ENCODE assay signal across 8 cellular contexts in the genomic region with DNA sequence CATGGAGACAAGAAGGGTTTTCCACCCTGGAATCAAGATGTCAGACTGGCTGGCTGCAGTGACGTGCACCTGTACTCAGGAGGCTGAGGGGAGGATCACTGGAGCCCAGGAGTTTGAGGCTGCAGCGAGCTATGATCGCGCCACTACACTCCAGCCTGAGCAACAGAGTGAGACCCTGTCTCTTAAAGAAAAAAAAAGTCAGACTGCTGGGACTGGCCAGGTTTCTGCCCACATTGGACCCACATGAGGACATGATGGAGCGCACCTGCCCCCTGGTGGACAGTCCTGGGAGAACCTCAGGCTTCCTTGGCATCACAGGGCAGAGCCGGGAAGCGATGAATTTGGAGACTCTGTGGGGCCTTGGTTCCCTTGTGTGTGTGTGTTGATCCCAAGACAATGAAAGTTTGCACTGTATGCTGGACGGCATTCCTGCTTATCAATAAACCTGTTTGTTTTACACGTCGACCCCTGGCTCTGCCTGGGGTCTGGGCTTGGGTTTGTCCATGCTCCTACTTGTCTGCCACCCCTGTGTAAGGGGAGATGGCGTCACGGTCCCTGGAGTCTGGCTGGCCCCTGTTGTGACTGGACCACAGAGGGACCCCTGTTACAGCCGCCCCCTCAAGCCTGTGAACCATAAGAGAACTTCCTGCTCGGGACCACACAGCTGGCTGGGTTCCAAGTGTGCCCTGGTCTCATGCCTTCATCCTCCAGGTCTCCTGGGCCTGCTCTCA. TPM values are rescaled to one million over a fixed set of nuclear protein-coding genes. Genes with fewer than 3 reads are reported as not detected.
DNase-seq lines count a peak whose midpoint lies in the region; ATAC-seq, FAIRE-seq and TF ChIP-seq lines count a peak whose summit lies in the region.

No MANE protein-coding gene starts in this region.

- peak; percentile 40 for FAIRE-seq in HTR-8/SVneo (lab: Jason Lieb, UNC)

- peak; percentile 89 for TF ChIP-seq CTCF in PC-3 (conservative IDR thresholded peaks at IDR 0.05; ENCODE audit: low read depth, low read length)

- DNase-seq in GM03348 (ENCODE audit: low spot score) (peak; percentile 93), HTR-8/SVneo (ENCODE audit: insufficient read length, low spot score) (peak; percentile 79), PC-3 (peak; percentile 87), activated T-cell treated with anti-CD3 and anti-CD28 coated beads for 48 hours (ENCODE audit: low read depth) (peak; percentile 82), erythroblast (lab: John Stamatoyannopoulos, UW) (peak; percentile 69 to 88)
- DNase-seq in naive thymus-derived CD8-positive, alpha-beta T cell, result peak; percentile 70 to 90 (median 82)
- DNase-seq in stimulated activated effector memory CD8-positive, alpha-beta T cell treated with anti-CD3 and anti-CD28 coated beads, Interleukin-12 subunit alpha, Interleukin-12 subunit beta, amount 100 ng/mL, for 72 hours (ENCODE audit: low spot score in 2 of 2), result peak; percentile 83 to 93

- H4K20me1 ChIP-seq in PC-3 (ENCODE audit: low read length), result no peaks in the 10 kb centered on the region

- H3K27me3 Mint-ChIP-seq in naive thymus-derived CD8-positive, alpha-beta T cell, result no peaks in the 10 kb centered on the region

- no peak overlapping the region for H3K27ac ChIP-seq in PC-3 (ENCODE audit: low read length)

- H3K9me3 Mint-ChIP-seq in naive thymus-derived CD8-positive, alpha-beta T cell, result no peaks in the 10 kb centered on the region
- H3K9me3 Mint-ChIP-seq in stimulated activated effector memory CD8-positive, alpha-beta T cell treated with anti-CD3 and anti-CD28 coated beads, Interleukin-12 subunit alpha, Interleukin-12 subunit beta, amount 100 ng/mL, for 72 hours, result no peaks in the 10 kb centered on the region

- intact Hi-C loops in PC-3 (cut with micrococcal nuclease), result loop anchor here (1.0 kb wide), 1 partner anchor 84 kb away; no protein-coding TSS in a partner anchor

- no TSS peak for BruUV-seq in PC-3 (replicated peaks; lab: Mats Ljungman, UMichigan)

- peaks cover 3% of the 10 kb centered on the region; the same call in 1 of the 2 replicates for H3K27me3 ChIP-seq in PC-3 (ENCODE audit: low read length)

- H3K36me3 Mint-ChIP-seq in naive thymus-derived CD8-positive, alpha-beta T cell, result peaks cover 0 to 9% (median 0%) of the 10 kb centered on the region in 3 donors
- H3K36me3 Mint-ChIP-seq in stimulated activated effector memory CD8-positive, alpha-beta T cell treated with anti-CD3 and anti-CD28 coated beads, Interleukin-12 subunit alpha, Interleukin-12 subunit beta, amount 100 ng/mL, for 72 hours, result peaks cover 96% of the 10 kb centered on the region

- no peaks in the 10 kb centered on the region for H3K36me3 ChIP-seq in PC-3 (ENCODE audit: low read depth, low read length)

- H3F3A ChIP-seq in PC-3 (ENCODE audit: low read length, unreplicated experiment), result no peaks in the 10 kb centered on the region

- H3K4me1 ChIP-seq in PC-3 (ENCODE audit: insufficient read depth, low read length), result no peaks in the 10 kb centered on the region

- H2AFZ ChIP-seq in PC-3 (ENCODE audit: low read length), result no peak overlapping the region

- no peaks in the 10 kb centered on the region for H3K9me3 ChIP-seq in PC-3 (ENCODE audit: low read length)

- no peaks in the 10 kb centered on the region for H3K9me2 ChIP-seq in PC-3 (replicated peaks; ENCODE audit: low read length)

- POLR2A ChIA-PET in PC-3 (lab: Charles Lee; ENCODE audit: unreplicated experiment), result no interaction called here
- POLR2A ChIA-PET in naive thymus-derived CD8-positive, alpha-beta T cell (lab: Charles Lee), result interaction anchor here (1.0 to 5.1 kb wide), 7 partner anchors 30 to 84 kb away, joined by 3 to 65 read pairs (median 4); no protein-coding TSS in a partner anchor

- peaks cover 16 to 57% (median 54%) of the 10 kb centered on the region in 4 donors for H3K4me1 Mint-ChIP-seq in naive thymus-derived CD8-positive, alpha-beta T cell
- H3K4me1 Mint-ChIP-seq in stimulated activated effector memory CD8-positive, alpha-beta T cell treated with anti-CD3 and anti-CD28 coated beads, Interleukin-12 subunit alpha, Interleukin-12 subunit beta, amount 100 ng/mL, for 72 hours, result peaks cover 56% of the 10 kb centered on the region

- no peak for TF ChIP-seq POLR2A in erythroblast (IDR thresholded peaks at IDR 0.05; ENCODE audit: low read length)

- ATAC-seq in PC-3, result peak; percentile 95
- peak; percentile 75 to 77 for ATAC-seq in naive thymus-derived CD8-positive, alpha-beta T cell
- peak; percentile 70 for ATAC-seq in stimulated activated effector memory CD8-positive, alpha-beta T cell treated with anti-CD3 and anti-CD28 coated beads, Interleukin-12 subunit alpha, Interleukin-12 subunit beta, amount 100 ng/mL, for 72 hours
- ATAC-seq in GM19467 (IDR thresholded peaks at IDR 0.05; ENCODE audit: unreplicated experiment), result no peak

- CTCF ChIA-PET in PC-3 (lab: Charles Lee), result no interaction called here

- H3K4me3 ChIP-seq in PC-3 (ENCODE audit: low read length), result no peak overlapping the region

- H3K4me2 ChIP-seq in PC-3 (ENCODE audit: low read length), result no peak overlapping the region

- H3K79me2 ChIP-seq in PC-3 (ENCODE audit: low read length), result no peaks in the 10 kb centered on the region

- H3K4me3 Mint-ChIP-seq in naive thymus-derived CD8-positive, alpha-beta T cell, result peak overlapping the region in 8 of 10 donors; percentile 28 to 66 (median 55)
- H3K4me3 Mint-ChIP-seq in stimulated activated effector memory CD8-positive, alpha-beta T cell treated with anti-CD3 and anti-CD28 coated beads, Interleukin-12 subunit alpha, Interleukin-12 subunit beta, amount 100 ng/mL, for 72 hours, result peak overlapping the region; percentile 0

- H3K27ac Mint-ChIP-seq in naive thymus-derived CD8-positive, alpha-beta T cell, result peak overlapping the region in 9 of 10 donors; percentile 56 to 90 (median 84)
- H3K27ac Mint-ChIP-seq in stimulated activated effector memory CD8-positive, alpha-beta T cell treated with anti-CD3 and anti-CD28 coated beads, Interleukin-12 subunit alpha, Interleukin-12 subunit beta, amount 100 ng/mL, for 72 hours, result peak overlapping the region; percentile 95

- no peak overlapping the region for H3K9ac ChIP-seq in PC-3 (ENCODE audit: low read length)

RNA-seq across cellular contexts. Expression of a gene that starts 20.9 kb away (rescaled TPM):
- total RNA-seq in PC-3 (2014; rRNA removed), result 30.7 and 43.6 TPM in 2 replicates
- total RNA-seq in naive thymus-derived CD8-positive, alpha-beta T cell, result 10 to 100 TPM; 63.0 to 64.9 TPM
- 1 to 10 TPM; 5.3 to 7.5 (median 5.4) TPM for polyA plus RNA-seq in naive thymus-derived CD8-positive, alpha-beta T cell

RNA-seq across cellular contexts. Expression of a gene that starts 42.1 kb away (rescaled TPM):
- 0.29 and 1.3 TPM in 2 replicates for total RNA-seq in PC-3 (2014; rRNA removed)
- total RNA-seq in naive thymus-derived CD8-positive, alpha-beta T cell, result 10 to 100 TPM; 16.5 to 18.4 TPM
- 10 to 100 TPM; 19.7 to 64.6 (median 21.8) TPM for polyA plus RNA-seq in naive thymus-derived CD8-positive, alpha-beta T cell
